ENCODE assay signal across 1 cellular context in genomic region chr1:43369779-43370178, GRCh38.
TF ChIP-seq lines count a peak whose summit lies in the region.

No MANE protein-coding gene starts in this region.

TF ChIP-seq in WTC11, 78 proteins besides CTCF, POLR2A, EP300 and RAD21:
- TF ChIP-seq ZNF121 (CRISPR knock-in tag; IDR thresholded peaks at IDR 0.05): peak; percentile 70
